1 cellular context compared by ENCODE assay signal in the genomic region with DNA sequence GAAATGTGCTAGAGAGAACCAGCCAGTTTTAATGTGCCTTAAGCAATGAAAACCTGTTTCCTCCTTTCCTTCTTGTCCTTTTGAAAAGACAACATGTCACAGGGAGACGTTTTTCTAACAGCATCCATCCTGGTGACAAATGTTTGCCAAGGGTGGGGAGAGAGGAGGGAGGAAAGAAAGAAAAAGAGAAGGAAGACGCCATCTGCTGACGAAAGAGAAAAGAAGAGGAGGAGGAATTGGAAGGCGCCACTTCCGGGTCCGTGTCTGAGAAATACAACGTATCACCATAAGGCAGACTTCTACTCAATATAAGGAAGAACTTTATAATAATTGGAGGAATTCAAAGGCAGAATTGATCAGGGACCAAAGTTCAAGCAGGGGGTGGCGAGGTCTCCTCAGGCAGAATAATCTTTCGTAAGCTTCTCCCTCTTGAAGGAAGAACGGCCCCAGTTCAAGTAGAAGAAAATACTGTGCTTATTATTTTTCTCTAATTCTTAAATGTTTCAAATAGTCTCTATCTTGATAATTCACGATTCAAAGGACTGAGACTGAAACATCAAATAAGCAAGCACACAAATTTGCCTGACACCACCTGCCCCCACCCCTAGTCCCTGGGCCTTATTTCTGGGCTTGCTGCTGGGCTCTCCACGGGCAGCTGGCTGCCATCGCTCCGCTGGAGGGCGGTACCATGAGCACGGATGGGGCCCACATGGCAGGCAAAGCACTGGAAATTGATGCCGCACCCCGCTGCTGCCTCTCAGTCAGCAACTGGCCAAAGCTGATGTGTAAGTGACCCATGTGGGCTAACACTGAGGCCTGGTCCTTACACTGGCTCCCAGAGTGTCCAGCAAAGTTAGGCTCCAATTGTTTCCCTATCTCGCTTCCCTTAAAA.
TF ChIP-seq lines count a peak whose summit lies in the region.

No MANE protein-coding gene starts in this region.

TF ChIP-seq in GM12878, 131 proteins besides CTCF, POLR2A, EP300 and RAD21 (continued from another document and continues in another):
- TF ChIP-seq, protein P1, sequence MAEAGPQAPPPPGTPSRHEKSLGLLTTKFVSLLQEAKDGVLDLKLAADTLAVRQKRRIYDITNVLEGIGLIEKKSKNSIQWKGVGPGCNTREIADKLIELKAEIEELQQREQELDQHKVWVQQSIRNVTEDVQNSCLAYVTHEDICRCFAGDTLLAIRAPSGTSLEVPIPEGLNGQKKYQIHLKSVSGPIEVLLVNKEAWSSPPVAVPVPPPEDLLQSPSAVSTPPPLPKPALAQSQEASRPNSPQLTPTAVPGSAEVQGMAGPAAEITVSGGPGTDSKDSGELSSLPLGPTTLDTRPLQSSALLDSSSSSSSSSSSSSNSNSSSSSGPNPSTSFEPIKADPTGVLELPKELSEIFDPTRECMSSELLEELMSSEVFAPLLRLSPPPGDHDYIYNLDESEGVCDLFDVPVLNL (IDR thresholded peaks at IDR 0.05; ENCODE audit: low read depth, low read length), result no peak
- TF ChIP-seq MEF2B (IDR thresholded peaks at IDR 0.05; ENCODE audit: partially characterized antibody, poor library complexity, severe bottlenecking), result no peak
- TF ChIP-seq RFX5 (IDR thresholded peaks at IDR 0.05; ENCODE audit: low read depth, low read length), result no peak
- TF ChIP-seq, protein P2, sequence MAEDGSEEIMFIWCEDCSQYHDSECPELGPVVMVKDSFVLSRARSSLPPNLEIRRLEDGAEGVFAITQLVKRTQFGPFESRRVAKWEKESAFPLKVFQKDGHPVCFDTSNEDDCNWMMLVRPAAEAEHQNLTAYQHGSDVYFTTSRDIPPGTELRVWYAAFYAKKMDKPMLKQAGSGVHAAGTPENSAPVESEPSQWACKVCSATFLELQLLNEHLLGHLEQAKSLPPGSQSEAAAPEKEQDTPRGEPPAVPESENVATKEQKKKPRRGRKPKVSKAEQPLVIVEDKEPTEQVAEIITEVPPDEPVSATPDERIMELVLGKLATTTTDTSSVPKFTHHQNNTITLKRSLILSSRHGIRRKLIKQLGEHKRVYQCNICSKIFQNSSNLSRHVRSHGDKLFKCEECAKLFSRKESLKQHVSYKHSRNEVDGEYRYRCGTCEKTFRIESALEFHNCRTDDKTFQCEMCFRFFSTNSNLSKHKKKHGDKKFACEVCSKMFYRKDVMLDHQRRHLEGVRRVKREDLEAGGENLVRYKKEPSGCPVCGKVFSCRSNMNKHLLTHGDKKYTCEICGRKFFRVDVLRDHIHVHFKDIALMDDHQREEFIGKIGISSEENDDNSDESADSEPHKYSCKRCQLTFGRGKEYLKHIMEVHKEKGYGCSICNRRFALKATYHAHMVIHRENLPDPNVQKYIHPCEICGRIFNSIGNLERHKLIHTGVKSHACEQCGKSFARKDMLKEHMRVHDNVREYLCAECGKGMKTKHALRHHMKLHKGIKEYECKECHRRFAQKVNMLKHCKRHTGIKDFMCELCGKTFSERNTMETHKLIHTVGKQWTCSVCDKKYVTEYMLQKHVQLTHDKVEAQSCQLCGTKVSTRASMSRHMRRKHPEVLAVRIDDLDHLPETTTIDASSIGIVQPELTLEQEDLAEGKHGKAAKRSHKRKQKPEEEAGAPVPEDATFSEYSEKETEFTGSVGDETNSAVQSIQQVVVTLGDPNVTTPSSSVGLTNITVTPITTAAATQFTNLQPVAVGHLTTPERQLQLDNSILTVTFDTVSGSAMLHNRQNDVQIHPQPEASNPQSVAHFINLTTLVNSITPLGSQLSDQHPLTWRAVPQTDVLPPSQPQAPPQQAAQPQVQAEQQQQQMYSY (CRISPR knock-in tag; IDR thresholded peaks at IDR 0.05), result no peak
- TF ChIP-seq MXI1 (IDR thresholded peaks at IDR 0.05; ENCODE audit: low read depth, low read length), result no peak
- 0 out of 2 replicates have a peak, but pooled peaks have one; percentile 52 for TF ChIP-seq FOXM1 (IDR thresholded peaks at IDR 0.05; ENCODE audit: low read depth, low read length)
- no peak for TF ChIP-seq SREBF2 (IDR thresholded peaks at IDR 0.05; ENCODE audit: low read length)
- no peak for TF ChIP-seq RELA (IDR thresholded peaks at IDR 0.05; ENCODE audit: borderline replicate concordance, partially characterized antibody)
- no peak for TF ChIP-seq SMAD5 (IDR thresholded peaks at IDR 0.05; ENCODE audit: low read depth)
- no peak for TF ChIP-seq RAD51 (IDR thresholded peaks at IDR 0.05)
- TF ChIP-seq, protein P3, sequence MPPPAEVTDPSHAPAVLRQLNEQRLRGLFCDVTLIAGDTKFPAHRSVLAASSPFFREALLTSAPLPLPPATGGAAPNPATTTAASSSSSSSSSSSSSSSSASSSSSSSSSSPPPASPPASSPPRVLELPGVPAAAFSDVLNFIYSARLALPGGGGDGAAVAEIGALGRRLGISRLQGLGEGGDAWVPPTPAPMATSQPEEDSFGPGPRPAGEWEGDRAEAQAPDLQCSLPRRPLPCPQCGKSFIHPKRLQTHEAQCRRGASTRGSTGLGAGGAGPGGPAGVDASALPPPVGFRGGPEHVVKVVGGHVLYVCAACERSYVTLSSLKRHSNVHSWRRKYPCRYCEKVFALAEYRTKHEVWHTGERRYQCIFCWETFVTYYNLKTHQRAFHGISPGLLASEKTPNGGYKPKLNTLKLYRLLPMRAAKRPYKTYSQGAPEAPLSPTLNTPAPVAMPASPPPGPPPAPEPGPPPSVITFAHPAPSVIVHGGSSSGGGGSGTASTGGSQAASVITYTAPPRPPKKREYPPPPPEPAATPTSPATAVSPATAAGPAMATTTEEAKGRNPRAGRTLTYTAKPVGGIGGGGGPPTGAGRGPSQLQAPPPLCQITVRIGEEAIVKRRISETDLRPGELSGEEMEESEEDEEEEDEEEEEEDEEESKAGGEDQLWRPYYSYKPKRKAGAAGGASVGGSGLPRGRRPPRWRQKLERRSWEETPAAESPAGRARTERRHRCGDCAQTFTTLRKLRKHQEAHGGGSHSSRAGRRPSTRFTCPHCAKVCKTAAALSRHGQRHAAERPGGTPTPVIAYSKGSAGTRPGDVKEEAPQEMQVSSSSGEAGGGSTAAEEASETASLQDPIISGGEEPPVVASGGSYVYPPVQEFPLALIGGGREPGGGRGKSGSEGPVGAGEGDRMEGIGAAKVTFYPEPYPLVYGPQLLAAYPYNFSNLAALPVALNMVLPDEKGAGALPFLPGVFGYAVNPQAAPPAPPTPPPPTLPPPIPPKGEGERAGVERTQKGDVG (CRISPR knock-in tag; IDR thresholded peaks at IDR 0.05), result no peak
- no peak for TF ChIP-seq KAT2A (conservative IDR thresholded peaks at IDR 0.05; ENCODE audit: control insufficient read depth, low read depth, low read length)
- TF ChIP-seq ETV6 (conservative IDR thresholded peaks at IDR 0.05 in 1 of 2, IDR thresholded peaks at IDR 0.05 in 1 of 2; ENCODE audit: borderline replicate concordance in 1 of 2, low read depth in 1 of 2), result peak in 1 of 2 experiments; percentile 33; a peak in 1 of 4 replicates
- TF ChIP-seq SUZ12 (IDR thresholded peaks at IDR 0.05; ENCODE audit: unreplicated experiment), result no peak
- TF ChIP-seq RBBP5 (conservative IDR thresholded peaks at IDR 0.05), result no peak
- 0 out of 2 replicates have a peak, but pooled peaks have one; percentile 40 for TF ChIP-seq TCF3 (IDR thresholded peaks at IDR 0.05; ENCODE audit: borderline replicate concordance, insufficient read depth, low read depth, low read length)
- no peak for TF ChIP-seq EGR1 (IDR thresholded peaks at IDR 0.05; ENCODE audit: borderline replicate concordance in 1 of 2, low read depth in 2 of 2, low read length in 2 of 2)
- peak; percentile 17; the same call in 1 of the 2 replicates for TF ChIP-seq RUNX3 (IDR thresholded peaks at IDR 0.05; ENCODE audit: low read length)
- TF ChIP-seq CBX5 (IDR thresholded peaks at IDR 0.05; ENCODE audit: low read depth), result no peak
- TF ChIP-seq ZZZ3 (IDR thresholded peaks at IDR 0.05; ENCODE audit: control insufficient read depth, insufficient read length, low read depth), result no peak
- no peak for TF ChIP-seq SPI1 (IDR thresholded peaks at IDR 0.05; ENCODE audit: borderline replicate concordance, insufficient read depth, low read depth, low read length)
- TF ChIP-seq ZBED1 (IDR thresholded peaks at IDR 0.05; ENCODE audit: borderline replicate concordance), result no peak
- no peak for TF ChIP-seq SUPT20H (IDR thresholded peaks at IDR 0.05; ENCODE audit: borderline replicate concordance, control insufficient read depth, low read depth, low read length)
- no peak for TF ChIP-seq SIX5 (IDR thresholded peaks at IDR 0.05; ENCODE audit: low read depth, low read length, severe bottlenecking)
- no peak for TF ChIP-seq SREBF1 (IDR thresholded peaks at IDR 0.05; ENCODE audit: low read length)
- TF ChIP-seq IRF4 (IDR thresholded peaks at IDR 0.05; ENCODE audit: low read depth, low read length), result no peak
- TF ChIP-seq, protein P4, sequence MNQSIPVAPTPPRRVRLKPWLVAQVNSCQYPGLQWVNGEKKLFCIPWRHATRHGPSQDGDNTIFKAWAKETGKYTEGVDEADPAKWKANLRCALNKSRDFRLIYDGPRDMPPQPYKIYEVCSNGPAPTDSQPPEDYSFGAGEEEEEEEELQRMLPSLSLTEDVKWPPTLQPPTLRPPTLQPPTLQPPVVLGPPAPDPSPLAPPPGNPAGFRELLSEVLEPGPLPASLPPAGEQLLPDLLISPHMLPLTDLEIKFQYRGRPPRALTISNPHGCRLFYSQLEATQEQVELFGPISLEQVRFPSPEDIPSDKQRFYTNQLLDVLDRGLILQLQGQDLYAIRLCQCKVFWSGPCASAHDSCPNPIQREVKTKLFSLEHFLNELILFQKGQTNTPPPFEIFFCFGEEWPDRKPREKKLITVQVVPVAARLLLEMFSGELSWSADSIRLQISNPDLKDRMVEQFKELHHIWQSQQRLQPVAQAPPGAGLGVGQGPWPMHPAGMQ (IDR thresholded peaks at IDR 0.05; ENCODE audit: borderline replicate concordance), result no peak
- no peak for TF ChIP-seq STAT1 (conservative IDR thresholded peaks at IDR 0.05)
- no peak for TF ChIP-seq KDM1A (IDR thresholded peaks at IDR 0.05; ENCODE audit: borderline replicate concordance)
- TF ChIP-seq POLR2AphosphoS2 (IDR thresholded peaks at IDR 0.05; ENCODE audit: low read depth, low read length), result no peak
- TF ChIP-seq IKZF1 (conservative IDR thresholded peaks at IDR 0.05), result no peak
- no peak for TF ChIP-seq BHLHE40 (IDR thresholded peaks at IDR 0.05; ENCODE audit: borderline replicate concordance in 1 of 2, low read depth in 2 of 2, low read length in 1 of 2)
- no peak for TF ChIP-seq KLF5 (IDR thresholded peaks at IDR 0.05; ENCODE audit: partially characterized antibody)
- TF ChIP-seq HDAC2 (IDR thresholded peaks at IDR 0.05), result no peak
- TF ChIP-seq ZSCAN29 (IDR thresholded peaks at IDR 0.05), result no peak
- no peak for TF ChIP-seq CHD2 (IDR thresholded peaks at IDR 0.05; ENCODE audit: borderline replicate concordance, low read depth, low read length)
- TF ChIP-seq, protein P5, sequence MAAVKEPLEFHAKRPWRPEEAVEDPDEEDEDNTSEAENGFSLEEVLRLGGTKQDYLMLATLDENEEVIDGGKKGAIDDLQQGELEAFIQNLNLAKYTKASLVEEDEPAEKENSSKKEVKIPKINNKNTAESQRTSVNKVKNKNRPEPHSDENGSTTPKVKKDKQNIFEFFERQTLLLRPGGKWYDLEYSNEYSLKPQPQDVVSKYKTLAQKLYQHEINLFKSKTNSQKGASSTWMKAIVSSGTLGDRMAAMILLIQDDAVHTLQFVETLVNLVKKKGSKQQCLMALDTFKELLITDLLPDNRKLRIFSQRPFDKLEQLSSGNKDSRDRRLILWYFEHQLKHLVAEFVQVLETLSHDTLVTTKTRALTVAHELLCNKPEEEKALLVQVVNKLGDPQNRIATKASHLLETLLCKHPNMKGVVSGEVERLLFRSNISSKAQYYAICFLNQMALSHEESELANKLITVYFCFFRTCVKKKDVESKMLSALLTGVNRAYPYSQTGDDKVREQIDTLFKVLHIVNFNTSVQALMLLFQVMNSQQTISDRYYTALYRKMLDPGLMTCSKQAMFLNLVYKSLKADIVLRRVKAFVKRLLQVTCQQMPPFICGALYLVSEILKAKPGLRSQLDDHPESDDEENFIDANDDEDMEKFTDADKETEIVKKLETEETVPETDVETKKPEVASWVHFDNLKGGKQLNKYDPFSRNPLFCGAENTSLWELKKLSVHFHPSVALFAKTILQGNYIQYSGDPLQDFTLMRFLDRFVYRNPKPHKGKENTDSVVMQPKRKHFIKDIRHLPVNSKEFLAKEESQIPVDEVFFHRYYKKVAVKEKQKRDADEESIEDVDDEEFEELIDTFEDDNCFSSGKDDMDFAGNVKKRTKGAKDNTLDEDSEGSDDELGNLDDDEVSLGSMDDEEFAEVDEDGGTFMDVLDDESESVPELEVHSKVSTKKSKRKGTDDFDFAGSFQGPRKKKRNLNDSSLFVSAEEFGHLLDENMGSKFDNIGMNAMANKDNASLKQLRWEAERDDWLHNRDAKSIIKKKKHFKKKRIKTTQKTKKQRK (IDR thresholded peaks at IDR 0.05; ENCODE audit: low read depth, low read length), result no peak
- peak; percentile 14; the same call in 1 of the 2 replicates for TF ChIP-seq NFIC (IDR thresholded peaks at IDR 0.05; ENCODE audit: low read depth, low read length)
- peak; percentile 48; the same call in 1 of the 2 replicates for TF ChIP-seq YY1 (IDR thresholded peaks at IDR 0.05; ENCODE audit: low read depth, low read length)
- TF ChIP-seq TCF12 (IDR thresholded peaks at IDR 0.05; ENCODE audit: low read depth, low read length), result no peak
- TF ChIP-seq, protein P6, sequence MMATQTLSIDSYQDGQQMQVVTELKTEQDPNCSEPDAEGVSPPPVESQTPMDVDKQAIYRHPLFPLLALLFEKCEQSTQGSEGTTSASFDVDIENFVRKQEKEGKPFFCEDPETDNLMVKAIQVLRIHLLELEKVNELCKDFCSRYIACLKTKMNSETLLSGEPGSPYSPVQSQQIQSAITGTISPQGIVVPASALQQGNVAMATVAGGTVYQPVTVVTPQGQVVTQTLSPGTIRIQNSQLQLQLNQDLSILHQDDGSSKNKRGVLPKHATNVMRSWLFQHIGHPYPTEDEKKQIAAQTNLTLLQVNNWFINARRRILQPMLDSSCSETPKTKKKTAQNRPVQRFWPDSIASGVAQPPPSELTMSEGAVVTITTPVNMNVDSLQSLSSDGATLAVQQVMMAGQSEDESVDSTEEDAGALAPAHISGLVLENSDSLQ (IDR thresholded peaks at IDR 0.05), result 0 out of 2 replicates have a peak, but pooled peaks have one; percentile 8
- TF ChIP-seq TBL1XR1 (IDR thresholded peaks at IDR 0.05; ENCODE audit: low read depth, low read length), result no peak
- TF ChIP-seq HCFC1 (IDR thresholded peaks at IDR 0.05; ENCODE audit: low read length), result no peak
- TF ChIP-seq GABPA (IDR thresholded peaks at IDR 0.05; ENCODE audit: low read depth), result peak; percentile 40; the same call in 1 of the 2 replicates
- no peak for TF ChIP-seq ZNF207 (IDR thresholded peaks at IDR 0.05; ENCODE audit: borderline replicate concordance)
- TF ChIP-seq, protein P7, sequence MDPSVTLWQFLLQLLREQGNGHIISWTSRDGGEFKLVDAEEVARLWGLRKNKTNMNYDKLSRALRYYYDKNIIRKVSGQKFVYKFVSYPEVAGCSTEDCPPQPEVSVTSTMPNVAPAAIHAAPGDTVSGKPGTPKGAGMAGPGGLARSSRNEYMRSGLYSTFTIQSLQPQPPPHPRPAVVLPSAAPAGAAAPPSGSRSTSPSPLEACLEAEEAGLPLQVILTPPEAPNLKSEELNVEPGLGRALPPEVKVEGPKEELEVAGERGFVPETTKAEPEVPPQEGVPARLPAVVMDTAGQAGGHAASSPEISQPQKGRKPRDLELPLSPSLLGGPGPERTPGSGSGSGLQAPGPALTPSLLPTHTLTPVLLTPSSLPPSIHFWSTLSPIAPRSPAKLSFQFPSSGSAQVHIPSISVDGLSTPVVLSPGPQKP (IDR thresholded peaks at IDR 0.05; ENCODE audit: low read depth, low read length), result no peak
- no peak for TF ChIP-seq YBX1 (IDR thresholded peaks at IDR 0.05)
- TF ChIP-seq SMC3 (IDR thresholded peaks at IDR 0.05; ENCODE audit: borderline replicate concordance, low read length), result peak; percentile 75
- TF ChIP-seq ESRRA (IDR thresholded peaks at IDR 0.05; ENCODE audit: low read length), result no peak
